1 cellular context compared by ENCODE assay signal in genomic region chr2:8544786-8545631, GRCh38.
TF ChIP-seq lines count a peak whose summit lies in the region.

No MANE protein-coding gene starts in this region.

TF ChIP-seq in K562, 482 proteins besides CTCF, POLR2A, EP300 and RAD21 (continued from another document):
- TF ChIP-seq, protein P1, sequence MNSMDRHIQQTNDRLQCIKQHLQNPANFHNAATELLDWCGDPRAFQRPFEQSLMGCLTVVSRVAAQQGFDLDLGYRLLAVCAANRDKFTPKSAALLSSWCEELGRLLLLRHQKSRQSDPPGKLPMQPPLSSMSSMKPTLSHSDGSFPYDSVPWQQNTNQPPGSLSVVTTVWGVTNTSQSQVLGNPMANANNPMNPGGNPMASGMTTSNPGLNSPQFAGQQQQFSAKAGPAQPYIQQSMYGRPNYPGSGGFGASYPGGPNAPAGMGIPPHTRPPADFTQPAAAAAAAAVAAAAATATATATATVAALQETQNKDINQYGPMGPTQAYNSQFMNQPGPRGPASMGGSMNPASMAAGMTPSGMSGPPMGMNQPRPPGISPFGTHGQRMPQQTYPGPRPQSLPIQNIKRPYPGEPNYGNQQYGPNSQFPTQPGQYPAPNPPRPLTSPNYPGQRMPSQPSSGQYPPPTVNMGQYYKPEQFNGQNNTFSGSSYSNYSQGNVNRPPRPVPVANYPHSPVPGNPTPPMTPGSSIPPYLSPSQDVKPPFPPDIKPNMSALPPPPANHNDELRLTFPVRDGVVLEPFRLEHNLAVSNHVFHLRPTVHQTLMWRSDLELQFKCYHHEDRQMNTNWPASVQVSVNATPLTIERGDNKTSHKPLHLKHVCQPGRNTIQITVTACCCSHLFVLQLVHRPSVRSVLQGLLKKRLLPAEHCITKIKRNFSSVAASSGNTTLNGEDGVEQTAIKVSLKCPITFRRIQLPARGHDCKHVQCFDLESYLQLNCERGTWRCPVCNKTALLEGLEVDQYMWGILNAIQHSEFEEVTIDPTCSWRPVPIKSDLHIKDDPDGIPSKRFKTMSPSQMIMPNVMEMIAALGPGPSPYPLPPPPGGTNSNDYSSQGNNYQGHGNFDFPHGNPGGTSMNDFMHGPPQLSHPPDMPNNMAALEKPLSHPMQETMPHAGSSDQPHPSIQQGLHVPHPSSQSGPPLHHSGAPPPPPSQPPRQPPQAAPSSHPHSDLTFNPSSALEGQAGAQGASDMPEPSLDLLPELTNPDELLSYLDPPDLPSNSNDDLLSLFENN (IDR thresholded peaks at IDR 0.05; ENCODE audit: low read depth in 2 of 2, low read length in 2 of 2) = no peak
- no peak for TF ChIP-seq THRB (CRISPR knock-in tag; conservative IDR thresholded peaks at IDR 0.05)
- TF ChIP-seq, protein P2, sequence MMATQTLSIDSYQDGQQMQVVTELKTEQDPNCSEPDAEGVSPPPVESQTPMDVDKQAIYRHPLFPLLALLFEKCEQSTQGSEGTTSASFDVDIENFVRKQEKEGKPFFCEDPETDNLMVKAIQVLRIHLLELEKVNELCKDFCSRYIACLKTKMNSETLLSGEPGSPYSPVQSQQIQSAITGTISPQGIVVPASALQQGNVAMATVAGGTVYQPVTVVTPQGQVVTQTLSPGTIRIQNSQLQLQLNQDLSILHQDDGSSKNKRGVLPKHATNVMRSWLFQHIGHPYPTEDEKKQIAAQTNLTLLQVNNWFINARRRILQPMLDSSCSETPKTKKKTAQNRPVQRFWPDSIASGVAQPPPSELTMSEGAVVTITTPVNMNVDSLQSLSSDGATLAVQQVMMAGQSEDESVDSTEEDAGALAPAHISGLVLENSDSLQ (IDR thresholded peaks at IDR 0.05) = peak; percentile 21; the same call in 1 of the 2 replicates
- TF ChIP-seq HMG20B (CRISPR knock-in tag; IDR thresholded peaks at IDR 0.05) = no peak
- no peak for TF ChIP-seq ZBED1 (IDR thresholded peaks at IDR 0.05)
- TF ChIP-seq KLF13 (tag; IDR thresholded peaks at IDR 0.05; ENCODE audit: borderline replicate concordance, low read depth) = no peak
- TF ChIP-seq, protein P3, sequence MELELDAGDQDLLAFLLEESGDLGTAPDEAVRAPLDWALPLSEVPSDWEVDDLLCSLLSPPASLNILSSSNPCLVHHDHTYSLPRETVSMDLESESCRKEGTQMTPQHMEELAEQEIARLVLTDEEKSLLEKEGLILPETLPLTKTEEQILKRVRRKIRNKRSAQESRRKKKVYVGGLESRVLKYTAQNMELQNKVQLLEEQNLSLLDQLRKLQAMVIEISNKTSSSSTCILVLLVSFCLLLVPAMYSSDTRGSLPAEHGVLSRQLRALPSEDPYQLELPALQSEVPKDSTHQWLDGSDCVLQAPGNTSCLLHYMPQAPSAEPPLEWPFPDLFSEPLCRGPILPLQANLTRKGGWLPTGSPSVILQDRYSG (tag; conservative IDR thresholded peaks at IDR 0.05; ENCODE audit: low read depth) = no peak
- TF ChIP-seq TBP (optimal IDR thresholded peaks at IDR 0.05; ENCODE audit: low read depth, low read length) = peak; percentile 51
- TF ChIP-seq CHD1 (IDR thresholded peaks at IDR 0.05; ENCODE audit: low read length) = no peak
- no peak for TF ChIP-seq RBM22 (IDR thresholded peaks at IDR 0.05; ENCODE audit: low read depth, low read length, poor library complexity, severe bottlenecking)
- no peak for TF ChIP-seq POLR2B (IDR thresholded peaks at IDR 0.05; ENCODE audit: low read depth, partially characterized antibody)
- TF ChIP-seq HNRNPUL1 (IDR thresholded peaks at IDR 0.05; ENCODE audit: low read length) = no peak
- TF ChIP-seq ETV6 (IDR thresholded peaks at IDR 0.05; ENCODE audit: borderline replicate concordance in 1 of 2, low read depth in 2 of 2, low read length in 1 of 2) = peak in 1 of 2 experiments; percentile 51; a peak in 1 of 4 replicates
- no peak for TF ChIP-seq ETV6 (CRISPR knock-in tag; IDR thresholded peaks at IDR 0.05; ENCODE audit: borderline replicate concordance)
- TF ChIP-seq HMGXB4 (CRISPR knock-in tag; IDR thresholded peaks at IDR 0.05) = no peak
- TF ChIP-seq, protein P4, sequence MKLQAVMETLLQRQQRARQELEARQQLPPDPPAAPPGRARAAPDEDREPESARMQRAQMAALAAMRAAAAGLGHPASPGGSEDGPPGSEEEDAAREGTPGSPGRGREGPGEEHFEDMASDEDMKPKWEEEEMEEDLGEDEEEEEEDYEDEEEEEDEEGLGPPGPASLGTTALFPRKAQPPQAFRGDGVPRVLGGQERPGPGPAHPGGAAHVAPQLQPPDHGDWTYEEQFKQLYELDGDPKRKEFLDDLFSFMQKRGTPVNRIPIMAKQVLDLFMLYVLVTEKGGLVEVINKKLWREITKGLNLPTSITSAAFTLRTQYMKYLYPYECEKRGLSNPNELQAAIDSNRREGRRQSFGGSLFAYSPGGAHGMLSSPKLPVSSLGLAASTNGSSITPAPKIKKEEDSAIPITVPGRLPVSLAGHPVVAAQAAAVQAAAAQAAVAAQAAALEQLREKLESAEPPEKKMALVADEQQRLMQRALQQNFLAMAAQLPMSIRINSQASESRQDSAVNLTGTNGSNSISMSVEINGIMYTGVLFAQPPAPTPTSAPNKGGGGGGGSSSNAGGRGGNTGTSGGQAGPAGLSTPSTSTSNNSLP (IDR thresholded peaks at IDR 0.05; ENCODE audit: borderline replicate concordance, low read depth, low read length) = peak; percentile 58; the same call in 1 of the 2 replicates
- no peak for TF ChIP-seq ZNF699 (CRISPR knock-in tag; IDR thresholded peaks at IDR 0.05; ENCODE audit: insufficient replicate concordance)
- TF ChIP-seq TCF3 (CRISPR knock-in tag; IDR thresholded peaks at IDR 0.05) = peak; percentile 68
- peak; percentile 30; the same call in 1 of the 2 replicates for TF ChIP-seq L3MBTL2 (IDR thresholded peaks at IDR 0.05)
- peak; percentile 42; the same call in 1 of the 2 replicates for TF ChIP-seq CREM (IDR thresholded peaks at IDR 0.05; ENCODE audit: low read depth)
- 0 out of 2 replicates have a peak, but pooled peaks have one; percentile 24 for TF ChIP-seq ZNF175 (CRISPR knock-in tag; IDR thresholded peaks at IDR 0.05; ENCODE audit: low read depth)
- peak; percentile 69 for TF ChIP-seq GABPB1 (CRISPR knock-in tag; IDR thresholded peaks at IDR 0.05)
- TF ChIP-seq ZEB2 (IDR thresholded peaks at IDR 0.05) = 0 out of 2 replicates have a peak, but pooled peaks have one; percentile 13
- TF ChIP-seq CHD2 (IDR thresholded peaks at IDR 0.05; ENCODE audit: low read depth, low read length) = peak; percentile 38; the same call in 1 of the 2 replicates
- TF ChIP-seq ZHX1 (conservative IDR thresholded peaks at IDR 0.05; ENCODE audit: low read length) = no peak
- TF ChIP-seq ZBTB7A (IDR thresholded peaks at IDR 0.05; ENCODE audit: borderline replicate concordance, control insufficient read depth, low read depth, low read length) = no peak
- peak in 1 of 2 experiments; percentile 15 for TF ChIP-seq E2F6 (IDR thresholded peaks at IDR 0.05; ENCODE audit: borderline replicate concordance in 1 of 2, extremely low read depth in 1 of 2, insufficient read depth in 1 of 2, insufficient read length in 1 of 2, low read depth in 1 of 2, low read length in 1 of 2, poor library complexity in 1 of 2, severe bottlenecking in 1 of 2)
- TF ChIP-seq RBM25 (IDR thresholded peaks at IDR 0.05; ENCODE audit: low read depth, low read length, severe bottlenecking) = no peak
- TF ChIP-seq NRF1 (conservative IDR thresholded peaks at IDR 0.05 in 1 of 2, IDR thresholded peaks at IDR 0.05 in 1 of 2) = peak; percentile 88 to 90
